ENCODE assay signal across 8 cellular contexts in the genomic region with DNA sequence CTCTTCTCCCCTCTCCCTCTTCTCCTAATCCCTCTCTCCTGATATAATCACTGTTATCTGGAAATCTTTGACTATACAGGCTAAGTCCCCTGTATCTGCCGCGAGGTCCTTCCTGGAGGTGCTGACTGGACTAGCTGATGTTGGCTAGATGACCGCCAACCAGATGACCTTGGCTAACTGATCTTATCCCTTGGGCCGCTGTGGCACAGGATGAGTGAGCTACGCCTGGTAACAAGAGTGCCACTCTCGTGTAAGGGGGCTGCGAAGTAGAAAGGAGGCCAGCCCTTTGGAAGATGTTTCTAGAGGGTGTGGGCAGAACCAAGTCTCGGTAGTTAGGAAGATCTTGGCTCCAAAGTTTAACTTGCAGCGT. TPM values are rescaled to one million over a fixed set of nuclear protein-coding genes. Genes with fewer than 3 reads are reported as not detected.
A peak's percentile ranks its signal among the peaks of the same experiment; 100 is the strongest.
DNase-seq lines count a peak whose midpoint lies in the region; ATAC-seq lines count a peak whose summit lies in the region.

No MANE protein-coding gene starts in this region.

- H3K27ac ChIP-seq in layer of hippocampus (ENCODE audit: low read depth, low read length) = peak overlapping the region; percentile 58
- H3K27ac ChIP-seq in thymus (ENCODE audit: low read depth) = no peak overlapping the region

- peak overlapping the region; percentile 67 for H3K9ac ChIP-seq in adipocyte (ENCODE audit: low read length)

- DNase-seq in ELF-1 (ENCODE audit: low read depth, low spot score) = peak; percentile 60
- DNase-seq in HS-5 (ENCODE audit: low read depth) = peak; percentile 9
- DNase-seq in adipocyte (ENCODE audit: low read depth) = no peak
- no peak for DNase-seq in inferior parietal cortex (ENCODE audit: extremely low spot score)
- no peak for DNase-seq in NCI-H2107 treated with DMSO at 0.1 percent for 48 hours (lab: John Stamatoyannopoulos, UW; ENCODE audit: unreplicated experiment)

- WGBS in thymus = 30% methylated on average over 9 of the region's 9 CpGs

- H3K36me3 ChIP-seq in adipocyte (ENCODE audit: control insufficient read depth, insufficient read depth, low read length, severe bottlenecking) (peaks cover 7% of the 10 kb centered on the region), thymus (ENCODE audit: control insufficient read depth, insufficient read depth) (no peaks in the 10 kb centered on the region)

- H3K27me3 ChIP-seq in adipocyte (replicated peaks; ENCODE audit: control insufficient read depth, insufficient read depth, low read length) = no peaks in the 10 kb centered on the region
- H3K27me3 ChIP-seq in layer of hippocampus (ENCODE audit: control insufficient read depth, insufficient read depth, low read length) = no peaks in the 10 kb centered on the region
- H3K27me3 ChIP-seq in thymus (ENCODE audit: control insufficient read depth, insufficient read depth) = no peaks in the 10 kb centered on the region

- peaks cover 21% of the 10 kb centered on the region for H3K4me1 ChIP-seq in adipocyte (ENCODE audit: control insufficient read depth, insufficient read depth, low read length)
- peaks cover 3% of the 10 kb centered on the region for H3K4me1 ChIP-seq in thymus (ENCODE audit: control insufficient read depth, insufficient read depth, low read length)

- ATAC-seq in GM21447 (IDR thresholded peaks at IDR 0.05; ENCODE audit: unreplicated experiment) = peak; percentile 22

- H3K9me3 ChIP-seq in adipocyte (ENCODE audit: control insufficient read depth, low read length) (peaks cover 12% of the 10 kb centered on the region), thymus (ENCODE audit: control insufficient read depth) (peaks cover 1% of the 10 kb centered on the region)

- H3K4me3 ChIP-seq in adipocyte (ENCODE audit: low read length) (peak overlapping the region; percentile 93), thymus (ENCODE audit: low read length) (peak overlapping the region; percentile 96)

RNA-seq across cellular contexts. Expression of a gene that starts 0.3 kb away (rescaled TPM):
- polyA plus RNA-seq in thymus = 27.5 TPM

Comparison
In these comparisons a context has a peak if more than half of its experiments do, and no peak if none do; other contexts are left out.
1. DNase-seq: peak in ELF-1 (single experiment) and HS-5 (single experiment); none in adipocyte (single experiment), inferior parietal cortex (single experiment) and NCI-H2107 treated with DMSO at 0.1 percent for 48 hours (single experiment).